ENCODE assay signal across 39 cellular contexts in genomic region chr1:50487725-50488124, GRCh38.
"Had no signal": no experiment of that assay in that cellular context is flagged by ENCODE, and none has a peak within 500 bp of the region (broad histone marks: within the 10 kb centered on the region; RNA-seq: fewer than 3 reads in every experiment).

No MANE protein-coding gene starts in this region.

- H3K4me3 ChIP-seq: ascending aorta, cardiac muscle cell had no signal

- H3K4me3 Mint-ChIP-seq: activated B cell treated with CpG ODN at 0.5 μM for 24 hours; activated CD4-positive, alpha-beta memory T cell treated with anti-CD3 and anti-CD28 coated beads, Interleukin-2, amount 10 ng/mL, durations not matched to agents 7 days and 5 days; activated CD4-positive, alpha-beta T cell treated with anti-CD3 and anti-CD28 coated beads for 36 hours; activated CD4-positive, alpha-beta T cell treated with anti-CD3 and anti-CD28 coated beads, Interleukin-2, amount 10 ng/mL, durations not matched to agents 7 days and 5 days; activated CD8-positive, alpha-beta memory T cell treated with anti-CD3 and anti-CD28 coated beads, Interleukin-2, amount 10 ng/mL, durations not matched to agents 7 days and 5 days; activated CD8-positive, alpha-beta T cell treated with anti-CD3 and anti-CD28 coated beads, Interleukin-2, amount 10 ng/mL, durations not matched to agents 7 days and 5 days; activated naive CD4-positive, alpha-beta T cell treated with anti-CD3 and anti-CD28 coated beads, Interleukin-2, amount 10 ng/mL, durations not matched to agents 7 days and 5 days; activated naive CD4-positive, alpha-beta T cell treated with anti-CD3 and anti-CD28 coated beads, Interleukin-2, amount 50 U/mL, for 24 hours; activated naive CD8-positive, alpha-beta T cell; activated naive CD8-positive, alpha-beta T cell treated with anti-CD3 and anti-CD28 coated beads, Interleukin-2, amount 10 ng/mL, durations not matched to agents 7 days and 5 days; activated naive CD8-positive, alpha-beta T cell treated with anti-CD3 and anti-CD28 coated beads, Interleukin-2, amount 50 U/mL, for 24 hours; activated T-cell treated with anti-CD3 and anti-CD28 coated beads, Interleukin-2, amount 50 U/mL, for 24 hours; brain; central memory CD8-positive, alpha-beta T cell; T-helper 1 cell treated with Interleukin-12 subunit alpha and Interleukin-12 subunit beta and Interleukin-4 antibody, amounts not matched to agents 30 μg/mL and 1 μg/mL, for 36 hours; T-helper 2 cell treated with Interferon-gamma antibody and Interleukin-4, amounts not matched to agents 5 μg/mL and 100 μg/mL, for 36 hours had no signal

- H3K27me3 ChIP-seq: ascending aorta, cardiac muscle cell had no signal

- H3K9me3 ChIP-seq: ascending aorta had no signal

- ATAC-seq: activated CD4-positive, alpha-beta T cell treated with anti-CD3 and anti-CD28 coated beads for 36 hours; activated CD4-positive, CD25-positive, alpha-beta regulatory T cell treated with anti-CD3 and anti-CD28 coated beads, Interleukin-2, amount 50 U/mL, for 24 hours; activated CD8-positive, alpha-beta memory T cell treated with anti-CD3 and anti-CD28 coated beads, Interleukin-2, amount 10 ng/mL, durations not matched to agents 7 days and 5 days; activated CD8-positive, alpha-beta T cell treated with anti-CD3 and anti-CD28 coated beads, Interleukin-2, amount 10 ng/mL, durations not matched to agents 7 days and 5 days; activated naive CD8-positive, alpha-beta T cell treated with anti-CD3 and anti-CD28 coated beads, Interleukin-2, amount 50 U/mL, for 24 hours had no signal

- H3K9me3 Mint-ChIP-seq: activated naive CD4-positive, alpha-beta T cell treated with anti-CD3 and anti-CD28 coated beads, Interleukin-2, amount 10 ng/mL, durations not matched to agents 7 days and 5 days; activated naive CD8-positive, alpha-beta T cell treated with anti-CD3 and anti-CD28 coated beads, Interleukin-2, amount 50 U/mL, for 24 hours; activated T-cell treated with anti-CD3 and anti-CD28 coated beads, Interleukin-2, amount 50 U/mL, for 24 hours; brain; central memory CD8-positive, alpha-beta T cell; T-helper 2 cell treated with Interferon-gamma antibody and Interleukin-4, amounts not matched to agents 5 μg/mL and 100 μg/mL, for 36 hours had no signal

- DNase-seq: activated B cell treated with CpG ODN at 0.5 μM for 24 hours; activated CD4-positive, alpha-beta memory T cell treated with anti-CD3 and anti-CD28 coated beads, Interleukin-2, amount 10 ng/mL, durations not matched to agents 7 days and 5 days; activated CD4-positive, alpha-beta T cell treated with anti-CD3 and anti-CD28 coated beads for 1 hour; activated CD4-positive, alpha-beta T cell treated with anti-CD3 and anti-CD28 coated beads for 36 hours; activated CD4-positive, alpha-beta T cell treated with anti-CD3 and anti-CD28 coated beads for 48 hours; activated CD4-positive, alpha-beta T cell treated with anti-CD3 and anti-CD28 coated beads, Interleukin-2, amount 10 ng/mL, durations not matched to agents 7 days and 5 days; activated CD4-positive, alpha-beta T cell treated with anti-CD3 and anti-CD28 coated beads, Interleukin-2, amount 50 U/mL, for 48 hours; activated CD8-positive, alpha-beta memory T cell treated with anti-CD3 and anti-CD28 coated beads for 24 hours; activated CD8-positive, alpha-beta memory T cell treated with anti-CD3 and anti-CD28 coated beads, Interleukin-2, amount 10 ng/mL, durations not matched to agents 7 days and 5 days; activated CD8-positive, alpha-beta memory T cell treated with anti-CD3 and anti-CD28 coated beads, Interleukin-2, amount 50 U/mL, for 48 hours; activated CD8-positive, alpha-beta T cell treated with anti-CD3 and anti-CD28 coated beads, Interleukin-2, amount 10 ng/mL, durations not matched to agents 7 days and 5 days; activated effector memory CD4-positive, alpha-beta T cell treated with Interleukin-2 at 50 U/mL for 16 hours; activated gamma-delta T cell; activated naive CD4-positive, alpha-beta T cell treated with anti-CD3 and anti-CD28 coated beads, Interleukin-2, amount 10 ng/mL, durations not matched to agents 7 days and 5 days; activated naive CD4-positive, alpha-beta T cell treated with Interleukin-2 at 50 U/mL for 16 hours; activated naive CD8-positive, alpha-beta T cell treated with anti-CD3 and anti-CD28 coated beads, Interleukin-2, amount 10 ng/mL, durations not matched to agents 7 days and 5 days; activated naive CD8-positive, alpha-beta T cell treated with anti-CD3 and anti-CD28 coated beads, Interleukin-2, amount 50 U/mL, for 24 hours; activated T-cell treated with anti-CD3 and anti-CD28 coated beads, Interleukin-2, amount 50 U/mL, for 24 hours; activated T-cell treated with anti-CD3 and anti-CD28 coated beads, Interleukin-2, amount 50 U/mL, for 48 hours; amygdala; anterior cingulate cortex; caudate nucleus; cerebellar nuclear complex; T-helper 1 cell; T-helper 2 cell; T-helper 9 cell had no signal

- H3K27ac Mint-ChIP-seq: activated B cell treated with CpG ODN at 0.5 μM for 24 hours; activated CD4-positive, alpha-beta memory T cell treated with anti-CD3 and anti-CD28 coated beads, Interleukin-2, amount 10 ng/mL, durations not matched to agents 7 days and 5 days; activated CD4-positive, alpha-beta T cell treated with anti-CD3 and anti-CD28 coated beads for 36 hours; activated CD4-positive, alpha-beta T cell treated with anti-CD3 and anti-CD28 coated beads, Interleukin-2, amount 10 ng/mL, durations not matched to agents 7 days and 5 days; activated CD8-positive, alpha-beta memory T cell treated with anti-CD3 and anti-CD28 coated beads, Interleukin-2, amount 10 ng/mL, durations not matched to agents 7 days and 5 days; activated CD8-positive, alpha-beta T cell treated with anti-CD3 and anti-CD28 coated beads, Interleukin-2, amount 10 ng/mL, durations not matched to agents 7 days and 5 days; activated naive CD4-positive, alpha-beta T cell treated with anti-CD3 and anti-CD28 coated beads, Interleukin-2, amount 10 ng/mL, durations not matched to agents 7 days and 5 days; activated naive CD4-positive, alpha-beta T cell treated with anti-CD3 and anti-CD28 coated beads, Interleukin-2, amount 50 U/mL, for 24 hours; activated naive CD8-positive, alpha-beta T cell; activated naive CD8-positive, alpha-beta T cell treated with anti-CD3 and anti-CD28 coated beads, Interleukin-2, amount 10 ng/mL, durations not matched to agents 7 days and 5 days; activated naive CD8-positive, alpha-beta T cell treated with anti-CD3 and anti-CD28 coated beads, Interleukin-2, amount 50 U/mL, for 24 hours; activated T-cell treated with anti-CD3 and anti-CD28 coated beads, Interleukin-2, amount 50 U/mL, for 24 hours; activated T-helper 2 cell treated with anti-CD3 and anti-CD28 coated beads, Interferon-gamma antibody, Interleukin-2, Interleukin-4, amounts not matched to agents 10 μg/mL and 5 μg/mL and 100 μg/mL, durations not matched to agents 14 hours and 24 hours and 36 hours; brain; T-helper 1 cell treated with Interleukin-12 subunit alpha and Interleukin-12 subunit beta and Interleukin-4 antibody, amounts not matched to agents 30 μg/mL and 1 μg/mL, for 36 hours; T-helper 2 cell treated with Interferon-gamma antibody and Interleukin-4, amounts not matched to agents 5 μg/mL and 100 μg/mL, for 36 hours had no signal

- H3K4me1 ChIP-seq: ascending aorta had no signal

- H3K27ac ChIP-seq: ascending aorta, cardiac muscle cell, VCaP had no signal

- FAIRE-seq: bronchial epithelial cell, TTC549 had no signal

- H3K4me1 Mint-ChIP-seq: activated B cell treated with CpG ODN at 0.5 μM for 24 hours, brain had no signal

- H3K27me3 Mint-ChIP-seq: activated B cell treated with CpG ODN at 0.5 μM for 24 hours; activated CD4-positive, alpha-beta memory T cell treated with anti-CD3 and anti-CD28 coated beads, Interleukin-2, amount 10 ng/mL, durations not matched to agents 7 days and 5 days; activated CD4-positive, alpha-beta T cell treated with anti-CD3 and anti-CD28 coated beads for 36 hours; activated CD4-positive, alpha-beta T cell treated with anti-CD3 and anti-CD28 coated beads, Interleukin-2, amount 10 ng/mL, durations not matched to agents 7 days and 5 days; activated CD8-positive, alpha-beta memory T cell treated with anti-CD3 and anti-CD28 coated beads, Interleukin-2, amount 10 ng/mL, durations not matched to agents 7 days and 5 days; activated naive CD4-positive, alpha-beta T cell treated with anti-CD3 and anti-CD28 coated beads, Interleukin-2, amount 10 ng/mL, durations not matched to agents 7 days and 5 days; activated naive CD4-positive, alpha-beta T cell treated with anti-CD3 and anti-CD28 coated beads, Interleukin-2, amount 50 U/mL, for 24 hours; activated naive CD8-positive, alpha-beta T cell; activated naive CD8-positive, alpha-beta T cell treated with anti-CD3 and anti-CD28 coated beads, Interleukin-2, amount 10 ng/mL, durations not matched to agents 7 days and 5 days; activated naive CD8-positive, alpha-beta T cell treated with anti-CD3 and anti-CD28 coated beads, Interleukin-2, amount 50 U/mL, for 24 hours; activated T-cell treated with anti-CD3 and anti-CD28 coated beads, Interleukin-2, amount 50 U/mL, for 24 hours; brain; central memory CD8-positive, alpha-beta T cell had no signal
